28 cellular contexts compared by ENCODE assay signal in genomic region chr2:231894566-231895380, GRCh38. TPM values are rescaled to one million over a fixed set of nuclear protein-coding genes. Genes with fewer than 3 reads are reported as not detected.
DNase-seq lines count a peak whose midpoint lies in the region; ATAC-seq, FAIRE-seq and TF ChIP-seq lines count a peak whose summit lies in the region.
"Had no signal": no experiment of that assay in that cellular context is flagged by ENCODE, and none has a peak within 500 bp of the region (broad histone marks: within the 10 kb centered on the region; RNA-seq: fewer than 3 reads in every experiment).

No MANE protein-coding gene starts in this region.

- TF ChIP-seq EP300 in A549 (IDR thresholded peaks at IDR 0.05) (no peak), H1 (IDR thresholded peaks at IDR 0.05; ENCODE audit: borderline replicate concordance in 1 of 2, low read depth in 2 of 2, low read length in 2 of 2) (no peak)

- H3K18ac ChIP-seq in H1 (ENCODE audit: extremely low read depth, low read length) = no peak overlapping the region

- 57% methylated on average over 12 of the region's 15 CpGs for WGBS in A549 (ENCODE audit: missing lambda C conversion rate)
- WGBS in H1 (ENCODE audit: extremely low coverage in 1 of 2, insufficient coverage in 1 of 2, insufficient read length in 1 of 2, insufficient replicate concordance in 2 of 2, low coverage in 1 of 2, low lambda C conversion rate in 2 of 2, missing lambda C conversion rate in 1 of 2), 2 experiments = 91% methylated on average over 15 of the region's 15 CpGs; no CpG with 5 or more reads in 1 of the 2 experiments

- no peak overlapping the region for H2BK5ac ChIP-seq in H1 (ENCODE audit: low read depth, low read length)

- no peak overlapping the region for H2BK120ac ChIP-seq in H1 (replicated peaks; ENCODE audit: low read depth, low read length)

- H3K4me2 ChIP-seq in A549 = no peak overlapping the region
- no peak overlapping the region for H3K4me2 ChIP-seq in OCI-LY7 (ENCODE audit: low read length)
- H3K4me2 ChIP-seq in H1 (ENCODE audit: insufficient read depth in 1 of 2, low read depth in 2 of 2, low read length in 2 of 2) = no peak overlapping the region
- H3K4me2 ChIP-seq: GM23338 had no signal

- H3K23ac ChIP-seq in H1 (ENCODE audit: insufficient read length) = no peak overlapping the region

- H3K79me2 ChIP-seq in OCI-LY7 (ENCODE audit: insufficient read depth, low read depth, low read length) (no peaks in the 10 kb centered on the region), H1 (ENCODE audit: control insufficient read depth in 1 of 2, insufficient read depth in 2 of 2, low read length in 2 of 2) (no peaks in the 10 kb centered on the region)

- no peak overlapping the region for H4K5ac ChIP-seq in H1 (ENCODE audit: insufficient read length, low read depth, low read length)

- TF ChIP-seq CTCF in A549 (IDR thresholded peaks at IDR 0.05) (no peak), OCI-LY7 (conservative IDR thresholded peaks at IDR 0.05; ENCODE audit: low read length) (no peak), H1 (IDR thresholded peaks at IDR 0.05; ENCODE audit: control extremely low read depth in 1 of 3, insufficient read depth in 1 of 3, low read depth in 1 of 3, low read length in 3 of 3) (no peak), nephron progenitor cell (IDR thresholded peaks at IDR 0.05) (no peak)

- H3K27ac Mint-ChIP-seq in nephron progenitor cell = peak overlapping the region; percentile 75
- H3K27ac Mint-ChIP-seq: CD8-positive, alpha-beta T cell; GM23338; HFFc6; IgD-negative memory B cell had no signal

- H3K27ac ChIP-seq in A549 (no peak overlapping the region), OCI-LY7 (ENCODE audit: low read depth, low read length, poor library complexity, severe bottlenecking) (no peak overlapping the region), H1 (ENCODE audit: low read depth, low read length) (no peak overlapping the region)
- H3K27ac ChIP-seq: SJCRH30 had no signal

- H3K14ac ChIP-seq in H1 (ENCODE audit: insufficient read length) = no peak overlapping the region

- CTCF ChIA-PET in A549 (lab: Yijun Ruan, JAX) (interaction anchor here (0.6 to 1.4 kb wide), 3 partner anchors 13 to 629 kb away, joined by 3 to 4 read pairs (median 4); no protein-coding TSS in a partner anchor), OCI-LY7 (lab: Charles Lee; ENCODE audit: unreplicated experiment) (no interaction called here), H1 (lab: Charles Lee; ENCODE audit: partially characterized antibody) (interaction anchor here (0.8 to 1.5 kb wide), 6 partner anchors 8 to 481 kb away, joined by 3 to 6 read pairs (median 3); no protein-coding TSS in a partner anchor)

- no peak overlapping the region for H2BK15ac ChIP-seq in H1 (ENCODE audit: low read length)

- no peak overlapping the region for H4K8ac ChIP-seq in H1 (ENCODE audit: extremely low read depth, insufficient read depth, low read length)

- intact Hi-C loops in OCI-LY7 (cut with micrococcal nuclease; ENCODE audit: unreplicated experiment) = no loop called here

- no peaks in the 10 kb centered on the region for H3K79me1 ChIP-seq in H1 (ENCODE audit: low read depth, low read length)

- H2AK5ac ChIP-seq in H1 (ENCODE audit: low read depth, low read length) = no peak overlapping the region

- no peak for TF ChIP-seq RAD21 in A549 (conservative IDR thresholded peaks at IDR 0.05 in 1 of 2, IDR thresholded peaks at IDR 0.05 in 1 of 2)
- no peak for TF ChIP-seq RAD21 in H1 (IDR thresholded peaks at IDR 0.05 in 1 of 2, conservative IDR thresholded peaks at IDR 0.05 in 1 of 2; ENCODE audit: low read depth in 2 of 2, low read length in 2 of 2)

- H3K9me3 ChIP-seq in A549 (no peaks in the 10 kb centered on the region), OCI-LY7 (ENCODE audit: low read length) (no peaks in the 10 kb centered on the region), H1 (ENCODE audit: insufficient read depth in 2 of 2, low read depth in 1 of 2, low read length in 1 of 2) (no peaks in the 10 kb centered on the region)
- H3K9me3 ChIP-seq: Caco-2, HAP-1, SJCRH30 had no signal

- POLR2A ChIA-PET in A549 (lab: Yijun Ruan, JAX) (no interaction called here), OCI-LY7 (lab: Charles Lee) (no interaction called here), H1 (lab: Charles Lee; ENCODE audit: partially characterized antibody) (no interaction called here)

- H3K4me1 ChIP-seq in A549 (no peaks in the 10 kb centered on the region), OCI-LY7 (ENCODE audit: insufficient read depth, low read length, poor library complexity, severe bottlenecking) (no peaks in the 10 kb centered on the region), H1 (replicated peaks in 1 of 4; ENCODE audit: control insufficient read depth in 3 of 4, insufficient read depth in 4 of 4, low read length in 3 of 4) (no peaks in the 10 kb centered on the region)
- H3K4me1 ChIP-seq: Caco-2, HAP-1, SJCRH30 had no signal

- H3K27me3 ChIP-seq in H1 (replicated peaks in 1 of 4; ENCODE audit: control insufficient read depth in 3 of 4, extremely low read depth in 1 of 4, insufficient read depth in 3 of 4, low read length in 3 of 4) = no peaks in the 10 kb centered on the region

- no peak overlapping the region for H3K56ac ChIP-seq in H1 (replicated peaks; ENCODE audit: insufficient read length, low read depth, low read length)

- H3K4ac ChIP-seq in H1 (replicated peaks; ENCODE audit: insufficient read length, low read depth, low read length) = no peak overlapping the region

- H3K9me2 ChIP-seq in OCI-LY7 (ENCODE audit: insufficient read depth, low read length) = no peaks in the 10 kb centered on the region

- H4K20me1 ChIP-seq in OCI-LY7 (ENCODE audit: insufficient read depth, low read length) (no peaks in the 10 kb centered on the region), H1 (replicated peaks in 1 of 2; ENCODE audit: control insufficient read depth in 1 of 2, insufficient read depth in 2 of 2, low read length in 2 of 2) (no peaks in the 10 kb centered on the region)

- H3K27me3 Mint-ChIP-seq in nephron progenitor cell (ENCODE audit: low read depth, poor library complexity) = peaks cover 6% of the 10 kb centered on the region

- no peak overlapping the region for H3K9ac ChIP-seq in H1 (replicated peaks in 1 of 4; ENCODE audit: extremely low read depth in 1 of 4, low read depth in 3 of 4, low read length in 3 of 4)

- no peak for ATAC-seq in A549
- ATAC-seq in HG03354 (IDR thresholded peaks at IDR 0.05; ENCODE audit: poor library complexity, severe bottlenecking, unreplicated experiment) = no peak
- ATAC-seq: CD8-positive, alpha-beta T cell; GM23338; SK-N-SH treated with all-trans-retinoic acid at 6 μM for 48 hours had no signal

- FAIRE-seq in A549 (lab: Jason Lieb, UNC) (no peak), H1 (lab: Jason Lieb, UNC) (no peak)
- FAIRE-seq: G401.6, RCC 7860 had no signal

- TF ChIP-seq POLR2A in A549 (IDR thresholded peaks at IDR 0.05; ENCODE audit: low read length) = no peak
- no peak for TF ChIP-seq POLR2A in H1 (IDR thresholded peaks at IDR 0.05; ENCODE audit: control extremely low read depth in 1 of 2, low read depth in 2 of 2, low read length in 2 of 2)

- no peak overlapping the region for H2BK12ac ChIP-seq in H1 (ENCODE audit: low read depth, low read length)

- no peak for DNase-seq in A549 (ENCODE audit: low read depth in 1 of 2, low spot score in 1 of 2)
- peak; percentile 9 for DNase-seq in OCI-LY7 (ENCODE audit: low spot score)
- no peak for DNase-seq in H1 (ENCODE audit: low read depth in 1 of 2, low spot score in 2 of 2)
- DNase-seq in nephron progenitor cell = no peak
- DNase-seq in kidney tubule cell (ENCODE audit: low spot score) = no peak
- no peak for DNase-seq in medulla oblongata (ENCODE audit: extremely low spot score)
- DNase-seq in activated CD4-positive, alpha-beta T cell treated with anti-CD3 and anti-CD28 coated beads, Interleukin-2, amount 50 U/mL, for 4 hours = no peak
- DNase-seq: C1 segment of cervical spinal cord; Caco-2; CD8-positive, alpha-beta T cell; HFFc6; NCI-H1092 treated with DMSO at 0.1 percent for 48 hours; NCI-H1436; NCI-H187; NCI-H2081 treated with DMSO at 0.1 percent for 48 hours; NCI-H2171; NCI-H226; NCI-H510A; NCI-H69; SJCRH30 had no signal

- H3K9me3 Mint-ChIP-seq in nephron progenitor cell = no peaks in the 10 kb centered on the region
- H3K9me3 Mint-ChIP-seq: CD8-positive, alpha-beta T cell; GM23338; HFFc6; IgD-negative memory B cell had no signal

- H3K36me3 ChIP-seq in OCI-LY7 (ENCODE audit: insufficient read depth, low read length) = no peaks in the 10 kb centered on the region
- no peaks in the 10 kb centered on the region for H3K36me3 ChIP-seq in H1 (ENCODE audit: control insufficient read depth in 2 of 4, insufficient read depth in 4 of 4, low read length in 3 of 4)
- H3K36me3 ChIP-seq: HAP-1, SJCRH30 had no signal

- no peak overlapping the region for H3K4me3 Mint-ChIP-seq in nephron progenitor cell
- H3K4me3 Mint-ChIP-seq: CD8-positive, alpha-beta T cell; GM23338; HFFc6; IgD-negative memory B cell had no signal

- no peak overlapping the region for H2BK20ac ChIP-seq in H1 (ENCODE audit: low read length)

- no peak overlapping the region for H4K91ac ChIP-seq in H1 (replicated peaks; ENCODE audit: insufficient read length, low read length)

- BruUV-seq in OCI-LY7 (replicated peaks; lab: Mats Ljungman, UMichigan) = no TSS peak

- H3K4me3 ChIP-seq in A549 (no peak overlapping the region), OCI-LY7 (ENCODE audit: low read depth, low read length, poor library complexity, severe bottlenecking) (no peak overlapping the region), H1 (ENCODE audit: extremely low read depth in 1 of 4, insufficient read depth in 2 of 4, low read depth in 3 of 4, low read length in 4 of 4) (no peak overlapping the region)
- H3K4me3 ChIP-seq: GM23338, HAP-1, SJCRH30 had no signal

- peaks cover 28% of the 10 kb centered on the region for H3K4me1 Mint-ChIP-seq in nephron progenitor cell

- no peaks in the 10 kb centered on the region for H3K23me2 ChIP-seq in H1 (ENCODE audit: low read depth, low read length)

- H2AFZ ChIP-seq in OCI-LY7 (ENCODE audit: low read length) (no peak overlapping the region), H1 (ENCODE audit: low read length) (no peak overlapping the region)
- H2AFZ ChIP-seq: GM23338 had no signal

- no peaks in the 10 kb centered on the region for H3K36me3 Mint-ChIP-seq in nephron progenitor cell (ENCODE audit: low read depth)
- H3K36me3 Mint-ChIP-seq: CD8-positive, alpha-beta T cell had no signal

RNA-seq across cellular contexts. Expression of gene NPPC, which starts 31.4 kb away (rescaled TPM):
- polyA plus RNA-seq in A549 (2011; rRNA removed) = not detected in 2 replicates
- polyA plus RNA-seq in A549 (2012; cell fraction: cytosol; rRNA removed) = 0.19 TPM in 2 replicates
- polyA plus RNA-seq in A549 (2012; cell fraction: nucleus; rRNA removed) = 0.07 TPM in 1 of 2 replicates, not detected in the other
- polyA plus RNA-seq in A549 (2017; fragmentation: RNase III; extraction: RNeasy Plus Mini Kit Qiagen cat#74134 plus additional on column Dnase treatment) = 0.12 TPM in 1 of 3 replicates, not detected in the others
- not detected in 2 replicates for polyA minus RNA-seq in A549 (2011; rRNA and poly(A)+ RNA removed)
- not detected in 2 replicates for total RNA-seq in OCI-LY7 (2014; rRNA removed; shearing (Covaris generic))
- not detected in 2 replicates for total RNA-seq in OCI-LY7 (2022)
- total RNA-seq in H1 (2021; fragmentation: NEBNext Ultra II Directional; extraction: Animal tissue kit (Norgen Biotek cat#: 25700)) = 2.1 and 4.7 TPM in 2 replicates
- 1.3 TPM in 2 replicates for polyA plus RNA-seq in H1 (2011; rRNA removed)
- 2.0 TPM for polyA plus RNA-seq in H1 (2011; cell fraction: cytosol; rRNA removed)
- polyA plus RNA-seq in H1 (2011; cell fraction: nucleus; rRNA removed) = 1.5 TPM
- polyA plus RNA-seq in H1 (2012, experiment 1 of 2) = 0.80 to 1.2 TPM (median 0.91 TPM) in 4 replicates
- 2.6 TPM for polyA plus RNA-seq in H1 (2012, experiment 2 of 2)
- polyA plus RNA-seq in H1 (2013, experiment 1 of 2) = 1.6 TPM
- 1.9 TPM for polyA plus RNA-seq in H1 (2013, experiment 2 of 2)
- polyA minus RNA-seq in H1 (2011; rRNA and poly(A)+ RNA removed) = 0.17 and 0.47 TPM in 2 replicates
- polyA minus RNA-seq in H1 (2011; cell fraction: cytosol; rRNA and poly(A)+ RNA removed) = 4.1 TPM
- polyA minus RNA-seq in H1 (2011; cell fraction: nucleus; rRNA and poly(A)+ RNA removed) = 6.3 TPM
- total RNA-seq: A673, Caco-2, HFFc6 had no signal
- polyA plus RNA-seq: IgD-negative memory B cell had no signal

Comparison
In these comparisons a context has a peak if more than half of its experiments do, and no peak if none do; other contexts are left out.
1. Of the 18 proteins assayed by ChIP-seq in both H1 and A549: peak only in H1: none; only in A549: none; in both: CHD2; in neither: 17.